In genomic region chr2:122764019-122764418, GRCh38 we compare ENCODE assay signal across 27 cellular contexts.
"Had no signal": no experiment of that assay in that cellular context is flagged by ENCODE, and none has a peak within 500 bp of the region (broad histone marks: within the 10 kb centered on the region; RNA-seq: fewer than 3 reads in every experiment).

No MANE protein-coding gene starts in this region.

- H3K36me3 Mint-ChIP-seq: stimulated activated naive B cell treated with anti-CD40 and anti-IgM and Interleukin-4, amounts not matched to agents 10 μg/mL and 1 μg/mL and 100 μg/mL, for 72 hours had no signal

- H3K36me3 ChIP-seq: left lung, lower lobe of right lung, neural progenitor cell, ovary, right atrium auricular region, stomach, thyroid gland, transverse colon, upper lobe of left lung, vagina had no signal

- H3K27me3 ChIP-seq: left lung, neural progenitor cell, ovary, right atrium auricular region, stomach, testis, thyroid gland, transverse colon, upper lobe of left lung, vagina had no signal

- H3K9me3 ChIP-seq: ovary, testis, thyroid gland, vagina had no signal

- H3K4me3 ChIP-seq: left lung, lower lobe of right lung, neural progenitor cell, ovary, right atrium auricular region, skin epidermis, stomach, testis, thyroid gland, transverse colon, upper lobe of left lung, vagina had no signal

- H3K4me3 Mint-ChIP-seq: immature natural killer cell; natural killer cell; nephron progenitor cell; neural progenitor cell; stimulated activated naive B cell treated with anti-CD40 and anti-IgM and Interleukin-4, amounts not matched to agents 10 μg/mL and 1 μg/mL and 100 μg/mL, for 72 hours had no signal

- H2AFZ ChIP-seq: neural progenitor cell had no signal

- H3K4me1 Mint-ChIP-seq: immature natural killer cell; natural killer cell; nephron progenitor cell; neural progenitor cell; stimulated activated naive B cell treated with anti-CD40 and anti-IgM and Interleukin-4, amounts not matched to agents 10 μg/mL and 1 μg/mL and 100 μg/mL, for 72 hours had no signal

- H3K4me2 ChIP-seq: neural progenitor cell had no signal

- H3K27ac ChIP-seq: left lung, lower lobe of right lung, neural progenitor cell, ovary, right atrium auricular region, skin epidermis, stomach, testis, thyroid gland, transverse colon, upper lobe of left lung, vagina had no signal

- DNase-seq: immature natural killer cell; kidney; left colon; left lung; lower lobe of right lung; mammary epithelial cell; mesenchymal stem cell; natural killer cell; nephron progenitor cell; ovary; stimulated activated CD4-positive, alpha-beta T cell treated with anti-CD3 and anti-CD28 coated beads, Interleukin-12 subunit alpha, Interleukin-12 subunit beta, amount 100 ng/mL, for 4 hours; stimulated activated CD4-positive, alpha-beta T cell treated with anti-CD3 and anti-CD28 coated beads, Interleukin-15, amount 100 ng/mL, for 24 hours; stimulated activated CD4-positive, alpha-beta T cell treated with anti-CD3 and anti-CD28 coated beads, Interleukin-2, amount 100 ng/mL, for 24 hours; stimulated activated CD4-positive, alpha-beta T cell treated with anti-CD3 and anti-CD28 coated beads, Interleukin-4, amount 100 ng/mL, for 1 hour; stimulated activated naive B cell treated with anti-CD40 and anti-IgM and Interleukin-4, amounts not matched to agents 10 μg/mL and 1 μg/mL and 100 μg/mL, for 72 hours; stimulated activated naive CD8-positive, alpha-beta T cell treated with anti-CD3 and anti-CD28 coated beads, Interleukin-15, Interleukin-2, amounts not matched to agents 100 U/mL and 50 U/mL, for 24 hours; stomach; testis; thyroid gland; transverse colon; upper lobe of left lung had no signal

- H3K27ac Mint-ChIP-seq: immature natural killer cell; natural killer cell; nephron progenitor cell; neural progenitor cell; progenitor cell of endocrine pancreas; stimulated activated naive B cell treated with anti-CD40 and anti-IgM and Interleukin-4, amounts not matched to agents 10 μg/mL and 1 μg/mL and 100 μg/mL, for 72 hours had no signal

- H3K27me3 Mint-ChIP-seq: progenitor cell of endocrine pancreas; stimulated activated naive B cell treated with anti-CD40 and anti-IgM and Interleukin-4, amounts not matched to agents 10 μg/mL and 1 μg/mL and 100 μg/mL, for 72 hours had no signal

- H3K4me1 ChIP-seq: left lung, lower lobe of right lung, neural progenitor cell, right atrium auricular region, stomach, testis, thyroid gland, transverse colon, upper lobe of left lung, vagina had no signal

- ATAC-seq: left colon; left lung; lower lobe of right lung; natural killer cell; sciatic nerve; stimulated activated naive B cell treated with anti-CD40 and anti-IgM and Interleukin-4, amounts not matched to agents 10 μg/mL and 1 μg/mL and 100 μg/mL, for 72 hours; stimulated activated naive CD8-positive, alpha-beta T cell treated with anti-CD3 and anti-CD28 coated beads, Interleukin-15, Interleukin-2, amounts not matched to agents 100 U/mL and 50 U/mL, for 24 hours had no signal
